Comparison of ENCODE assay signal across 9 cellular contexts in genomic region chr18:32771169-32771751, GRCh38. TPM values are rescaled to one million over a fixed set of nuclear protein-coding genes. Genes with fewer than 3 reads are reported as not detected.
A peak's percentile ranks its signal among the peaks of the same experiment; 100 is the strongest.
DNase-seq lines count a peak whose midpoint lies in the region; ATAC-seq and TF ChIP-seq lines count a peak whose summit lies in the region.
"Had no signal": no experiment of that assay in that cellular context is flagged by ENCODE, and none has a peak within 500 bp of the region (broad histone marks: within the 10 kb centered on the region; RNA-seq: fewer than 3 reads in every experiment).

No MANE protein-coding gene starts in this region.

- peak overlapping the region; percentile 87 to 90 (median 90) for H3K4me3 Mint-ChIP-seq in nephron

- no peaks in the 10 kb centered on the region for H3K9me3 Mint-ChIP-seq in nephron

- peak; percentile 16 for DNase-seq in DMS153 (lab: John Stamatoyannopoulos, UW)
- peak; percentile 51 for DNase-seq in NCI-H146 treated with DMSO at 0.1 percent for 48 hours (lab: John Stamatoyannopoulos, UW; ENCODE audit: unreplicated experiment)
- DNase-seq in dermis blood vessel endothelial cell, result peak; percentile 30
- no peak for DNase-seq in AML-193 (lab: John Stamatoyannopoulos, UW)
- DNase-seq in anterior cingulate cortex (lab: John Stamatoyannopoulos, UW), result no peak

- ATAC-seq in GM21390 (IDR thresholded peaks at IDR 0.05; ENCODE audit: unreplicated experiment) (no peak), HG02798 (IDR thresholded peaks at IDR 0.05; ENCODE audit: poor library complexity, unreplicated experiment) (no peak)

- peak overlapping the region; percentile 57 to 86 (median 84) for H3K27ac Mint-ChIP-seq in nephron

- peaks cover 25% of the 10 kb centered on the region for H3K4me1 Mint-ChIP-seq in nephron

- H3K36me3 Mint-ChIP-seq in nephron (ENCODE audit: low read depth), result no peaks in the 10 kb centered on the region

- TF ChIP-seq CTCF in nephron (IDR thresholded peaks at IDR 0.05; ENCODE audit: unreplicated experiment in 3 of 3), result no peak

- H3K27me3 Mint-ChIP-seq in nephron (ENCODE audit: low read depth), result peaks cover 58% of the 10 kb centered on the region

RNA-seq across cellular contexts. Expression of gene KLHL14, which starts 1.6 kb away (rescaled TPM):
- total RNA-seq in dermis blood vessel endothelial cell, result 0.85 and 0.93 TPM in 2 replicates
- total RNA-seq: bronchial epithelial cell had no signal

Comparison
In these comparisons a context has a peak if more than half of its experiments do, and no peak if none do; other contexts are left out.
1. DNase-seq: peak in DMS153 (single experiment), NCI-H146 treated with DMSO at 0.1 percent for 48 hours (single experiment) and dermis blood vessel endothelial cell (single experiment); none in AML-193 (0 of 2) and anterior cingulate cortex (0 of 58).